20 cellular contexts compared by ENCODE assay signal in the genomic region with DNA sequence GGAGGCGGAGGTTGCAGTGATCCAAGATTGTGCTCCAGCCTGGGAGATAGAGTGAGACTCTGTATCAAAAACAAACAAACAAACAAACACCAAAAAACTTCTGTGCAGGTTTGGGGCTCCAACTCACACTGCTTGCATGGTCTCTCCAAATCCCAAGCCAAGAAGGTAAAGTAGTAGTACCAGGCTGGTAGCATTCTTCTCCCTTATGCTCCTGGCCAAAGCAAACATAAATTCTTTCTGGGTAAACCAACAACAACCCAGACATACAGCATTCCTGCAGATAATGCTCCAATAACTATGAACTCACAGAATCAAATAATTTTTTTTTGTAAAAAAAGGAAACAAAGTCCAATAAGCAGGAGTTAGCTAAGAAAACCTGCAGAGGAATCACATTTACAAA.
"Had no signal": no experiment of that assay in that cellular context is flagged by ENCODE, and none has a peak within 500 bp of the region (broad histone marks: within the 10 kb centered on the region; RNA-seq: fewer than 3 reads in every experiment).

No MANE protein-coding gene starts in this region.

- H3K36me3 ChIP-seq: cardiac muscle cell, esophagus squamous epithelium, gastrocnemius medialis, left ventricle myocardium inferior, right atrium auricular region had no signal

- ATAC-seq: activated naive CD8-positive, alpha-beta T cell treated with anti-CD3 and anti-CD28 coated beads, Interleukin-2, amount 50 U/mL, for 24 hours; activated T-cell treated with anti-CD3 and anti-CD28 coated beads, Interleukin-2, amount 50 U/mL, for 72 hours; body of pancreas; gastrocnemius medialis; natural killer cell; psoas muscle; stimulated activated naive CD8-positive, alpha-beta T cell treated with anti-CD3 and anti-CD28 coated beads, Interleukin-15, Interleukin-2, amounts not matched to agents 100 U/mL and 50 U/mL, for 24 hours had no signal

- H3K9me3 ChIP-seq: body of pancreas, esophagus squamous epithelium, gastrocnemius medialis, left ventricle myocardium inferior, psoas muscle, right atrium auricular region had no signal

- DNase-seq: activated CD4-positive, alpha-beta memory T cell treated with anti-CD3 and anti-CD28 coated beads, Interleukin-2, amount 10 ng/mL, durations not matched to agents 7 days and 5 days; activated CD4-positive, alpha-beta T cell treated with anti-CD3 and anti-CD28 coated beads for 48 hours; activated effector memory CD4-positive, alpha-beta T cell treated with Interleukin-2 at 50 U/mL for 16 hours; activated naive CD4-positive, alpha-beta T cell treated with anti-CD3 and anti-CD28 coated beads, Interleukin-2, amount 10 ng/mL, durations not matched to agents 7 days and 5 days; activated naive CD8-positive, alpha-beta T cell treated with anti-CD3 and anti-CD28 coated beads, Interleukin-2, amount 50 U/mL, for 24 hours; activated T-cell treated with anti-CD3 and anti-CD28 coated beads, Interleukin-2, amount 50 U/mL, for 72 hours; body of pancreas; cortex of kidney; endodermal cell; esophagus squamous epithelium; gastrocnemius medialis; hippocampal formation; left ventricle myocardium inferior; midbrain; natural killer cell; psoas muscle; stimulated activated CD4-positive, alpha-beta T cell treated with anti-CD3 and anti-CD28 coated beads, Interleukin-4, amount 100 ng/mL, for 24 hours; stimulated activated naive CD8-positive, alpha-beta T cell treated with anti-CD3 and anti-CD28 coated beads, Interleukin-15, Interleukin-2, amounts not matched to agents 100 U/mL and 50 U/mL, for 24 hours had no signal

- H3K4me3 ChIP-seq: body of pancreas, cardiac muscle cell, esophagus squamous epithelium, gastrocnemius medialis, left ventricle myocardium inferior, psoas muscle, right atrium auricular region had no signal

- H3K4me1 ChIP-seq: left ventricle myocardium inferior, psoas muscle had no signal

- H3K27me3 ChIP-seq: body of pancreas, cardiac muscle cell, esophagus squamous epithelium, gastrocnemius medialis, right atrium auricular region had no signal

- H3K27ac ChIP-seq: cardiac muscle cell, esophagus squamous epithelium, gastrocnemius medialis, left ventricle myocardium inferior, psoas muscle, right atrium auricular region had no signal
